18 cellular contexts compared by ENCODE assay signal in the genomic region with DNA sequence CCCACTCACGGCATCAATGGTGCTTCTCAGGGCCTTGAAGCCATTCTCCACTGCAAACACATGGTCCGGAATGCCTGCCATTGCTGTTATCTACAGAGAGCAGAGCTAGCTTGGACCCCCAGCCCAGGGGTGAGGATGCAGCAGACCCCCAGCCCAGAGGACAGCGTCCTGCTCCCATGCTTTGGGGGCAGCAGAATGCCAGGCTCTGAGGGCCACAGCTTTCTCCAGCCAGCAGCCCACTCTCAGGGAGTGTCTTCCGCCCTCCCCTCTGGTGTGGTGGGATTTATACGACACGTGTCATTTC. TPM values are rescaled to one million over a fixed set of nuclear protein-coding genes. Genes with fewer than 3 reads are reported as not detected.
DNase-seq lines count a peak whose midpoint lies in the region; ATAC-seq and TF ChIP-seq lines count a peak whose summit lies in the region.
"Had no signal": no experiment of that assay in that cellular context is flagged by ENCODE, and none has a peak within 500 bp of the region (broad histone marks: within the 10 kb centered on the region; RNA-seq: fewer than 3 reads in every experiment).

No MANE protein-coding gene starts in this region.

- H3K27me3 Mint-ChIP-seq in activated naive CD4-positive, alpha-beta T cell treated with anti-CD3 and anti-CD28 coated beads, Interleukin-2, amount 50 U/mL, for 24 hours, result no peaks in the 10 kb centered on the region
- H3K27me3 Mint-ChIP-seq in activated naive CD4-positive, alpha-beta T cell treated with anti-CD3 and anti-CD28 coated beads, Interleukin-2, amount 10 ng/mL, durations not matched to agents 7 days and 5 days, result no peaks in the 10 kb centered on the region
- no peaks in the 10 kb centered on the region for H3K27me3 Mint-ChIP-seq in CD8-positive, alpha-beta memory T cell

- no peak for TF ChIP-seq EP300 in esophagus muscularis mucosa (IDR thresholded peaks at IDR 0.05)

- H3K9me3 ChIP-seq in CD8-positive, alpha-beta memory T cell (ENCODE audit: low read length), result no peaks in the 10 kb centered on the region
- no peaks in the 10 kb centered on the region for H3K9me3 ChIP-seq in esophagus muscularis mucosa
- no peaks in the 10 kb centered on the region for H3K9me3 ChIP-seq in thymus (ENCODE audit: control insufficient read depth)

- no peak for TF ChIP-seq POLR2A in esophagus muscularis mucosa (IDR thresholded peaks at IDR 0.05; ENCODE audit: low read depth)

- H3K4me1 Mint-ChIP-seq in activated naive CD4-positive, alpha-beta T cell treated with anti-CD3 and anti-CD28 coated beads, Interleukin-2, amount 50 U/mL, for 24 hours, result peaks cover 32% of the 10 kb centered on the region
- peaks cover 4% of the 10 kb centered on the region for H3K4me1 Mint-ChIP-seq in activated naive CD4-positive, alpha-beta T cell treated with anti-CD3 and anti-CD28 coated beads, Interleukin-2, amount 10 ng/mL, durations not matched to agents 7 days and 5 days
- peaks cover 3 to 44% (median 7%) of the 10 kb centered on the region in 3 donors for H3K4me1 Mint-ChIP-seq in CD8-positive, alpha-beta memory T cell

- POLR2A ChIA-PET in CD8-positive, alpha-beta memory T cell (lab: Charles Lee), result no interaction called here

- peak overlapping the region; percentile 72 for H3K4me3 ChIP-seq in CD8-positive, alpha-beta memory T cell (ENCODE audit: low read length)
- H3K4me3 ChIP-seq in esophagus muscularis mucosa, result no peak overlapping the region
- H3K4me3 ChIP-seq in thymus (ENCODE audit: low read length), result peak overlapping the region; percentile 64
- H3K4me3 ChIP-seq: K562 had no signal

- 86% methylated on average over 6 of the region's 6 CpGs for WGBS in esophagus muscularis mucosa
- 39% methylated on average over 6 of the region's 6 CpGs for WGBS in thymus

- H3K36me3 Mint-ChIP-seq in activated naive CD4-positive, alpha-beta T cell treated with anti-CD3 and anti-CD28 coated beads, Interleukin-2, amount 50 U/mL, for 24 hours, result no peaks in the 10 kb centered on the region
- peaks cover 4% of the 10 kb centered on the region for H3K36me3 Mint-ChIP-seq in activated naive CD4-positive, alpha-beta T cell treated with anti-CD3 and anti-CD28 coated beads, Interleukin-2, amount 10 ng/mL, durations not matched to agents 7 days and 5 days
- no peaks in the 10 kb centered on the region for H3K36me3 Mint-ChIP-seq in CD8-positive, alpha-beta memory T cell

- no peaks in the 10 kb centered on the region for H3K9me3 Mint-ChIP-seq in activated naive CD4-positive, alpha-beta T cell treated with anti-CD3 and anti-CD28 coated beads, Interleukin-2, amount 50 U/mL, for 24 hours
- no peaks in the 10 kb centered on the region for H3K9me3 Mint-ChIP-seq in activated naive CD4-positive, alpha-beta T cell treated with anti-CD3 and anti-CD28 coated beads, Interleukin-2, amount 10 ng/mL, durations not matched to agents 7 days and 5 days
- H3K9me3 Mint-ChIP-seq in CD8-positive, alpha-beta memory T cell, result no peaks in the 10 kb centered on the region

- H3K36me3 ChIP-seq in CD8-positive, alpha-beta memory T cell (ENCODE audit: insufficient read depth, low read length), result no peaks in the 10 kb centered on the region
- H3K36me3 ChIP-seq in esophagus muscularis mucosa (no peaks in the 10 kb centered on the region), thymus (ENCODE audit: control insufficient read depth, insufficient read depth) (no peaks in the 10 kb centered on the region)

- peak overlapping the region; percentile 66 for H3K27ac Mint-ChIP-seq in activated naive CD4-positive, alpha-beta T cell treated with anti-CD3 and anti-CD28 coated beads, Interleukin-2, amount 50 U/mL, for 24 hours
- no peak overlapping the region for H3K27ac Mint-ChIP-seq in activated naive CD4-positive, alpha-beta T cell treated with anti-CD3 and anti-CD28 coated beads, Interleukin-2, amount 10 ng/mL, durations not matched to agents 7 days and 5 days
- peak overlapping the region in 3 of 8 donors; percentile 24 to 85 (median 79) for H3K27ac Mint-ChIP-seq in CD8-positive, alpha-beta memory T cell

- H3K4me1 ChIP-seq in CD8-positive, alpha-beta memory T cell (ENCODE audit: insufficient read depth, low read length), result peaks cover 86% of the 10 kb centered on the region
- H3K4me1 ChIP-seq in esophagus muscularis mucosa (no peaks in the 10 kb centered on the region), thymus (ENCODE audit: control insufficient read depth, insufficient read depth, low read length) (peaks cover 43% of the 10 kb centered on the region)

- CTCF ChIA-PET in activated naive CD4-positive, alpha-beta T cell treated with anti-CD3 and anti-CD28 coated beads, Interleukin-2, amount 10 ng/mL, durations not matched to agents 7 days and 5 days (lab: Charles Lee), result interaction anchor here (0.6 kb wide), 1 partner anchor 60 kb away, joined by 3 read pairs; no protein-coding TSS in a partner anchor
- CTCF ChIA-PET in CD8-positive, alpha-beta memory T cell (lab: Charles Lee), result no interaction called here

- intact Hi-C loops in esophagus muscularis mucosa (cut with DNase I), result no loop called here

- H3K4me3 Mint-ChIP-seq in activated naive CD4-positive, alpha-beta T cell treated with anti-CD3 and anti-CD28 coated beads, Interleukin-2, amount 50 U/mL, for 24 hours, result no peak overlapping the region
- no peak overlapping the region for H3K4me3 Mint-ChIP-seq in activated naive CD4-positive, alpha-beta T cell treated with anti-CD3 and anti-CD28 coated beads, Interleukin-2, amount 10 ng/mL, durations not matched to agents 7 days and 5 days
- no peak overlapping the region for H3K4me3 Mint-ChIP-seq in CD8-positive, alpha-beta memory T cell

- TF ChIP-seq CTCF in esophagus muscularis mucosa (IDR thresholded peaks at IDR 0.05), result no peak

- H3K27me3 ChIP-seq in CD8-positive, alpha-beta memory T cell (ENCODE audit: insufficient read depth, low read length, poor library complexity, severe bottlenecking), result no peaks in the 10 kb centered on the region
- H3K27me3 ChIP-seq in esophagus muscularis mucosa (no peaks in the 10 kb centered on the region), thymus (ENCODE audit: control insufficient read depth, insufficient read depth) (no peaks in the 10 kb centered on the region)

- H3K27ac ChIP-seq in CD8-positive, alpha-beta memory T cell (ENCODE audit: low read depth, low read length), result no peak overlapping the region
- H3K27ac ChIP-seq in esophagus muscularis mucosa (replicated peaks in 1 of 4) (no peak overlapping the region), thymus (ENCODE audit: low read depth) (peak overlapping the region; percentile 97)
- H3K27ac ChIP-seq: RWPE1 had no signal

- no peak for ATAC-seq in HG02798 (IDR thresholded peaks at IDR 0.05; ENCODE audit: poor library complexity, unreplicated experiment)
- ATAC-seq: K562 had no signal

- no peak for DNase-seq in activated naive CD4-positive, alpha-beta T cell treated with anti-CD3 and anti-CD28 coated beads, Interleukin-2, amount 10 ng/mL, durations not matched to agents 7 days and 5 days
- DNase-seq in CD8-positive, alpha-beta memory T cell, result no peak
- DNase-seq in esophagus muscularis mucosa (ENCODE audit: extremely low spot score) (peak; percentile 47), middle frontal gyrus (ENCODE audit: extremely low spot score, low spot score) (no peak)
- DNase-seq: AML-193, GOT3, NCI-H1048, NCI-H1694, NCI-H2107, NCI-H226, NCI-H526 treated with DMSO at 0.1 percent for 48 hours had no signal

RNA-seq across cellular contexts. Expression of a gene that starts 48.1 kb away (rescaled TPM):
- not detected for total RNA-seq in CD8-positive, alpha-beta memory T cell
- polyA plus RNA-seq in CD8-positive, alpha-beta memory T cell, result not detected
- total RNA-seq in esophagus muscularis mucosa, result not detected
- 8.6 TPM for polyA plus RNA-seq in thymus
- total RNA-seq: A673, K562, M059J had no signal

Comparison
In these comparisons a context has a peak if more than half of its experiments do, and no peak if none do; other contexts are left out.
1. H3K4me3 ChIP-seq: peak in CD8-positive, alpha-beta memory T cell (single experiment) and thymus (single experiment); none in esophagus muscularis mucosa (0 of 4).